ENCODE assay signal across 24 cellular contexts in the genomic region with DNA sequence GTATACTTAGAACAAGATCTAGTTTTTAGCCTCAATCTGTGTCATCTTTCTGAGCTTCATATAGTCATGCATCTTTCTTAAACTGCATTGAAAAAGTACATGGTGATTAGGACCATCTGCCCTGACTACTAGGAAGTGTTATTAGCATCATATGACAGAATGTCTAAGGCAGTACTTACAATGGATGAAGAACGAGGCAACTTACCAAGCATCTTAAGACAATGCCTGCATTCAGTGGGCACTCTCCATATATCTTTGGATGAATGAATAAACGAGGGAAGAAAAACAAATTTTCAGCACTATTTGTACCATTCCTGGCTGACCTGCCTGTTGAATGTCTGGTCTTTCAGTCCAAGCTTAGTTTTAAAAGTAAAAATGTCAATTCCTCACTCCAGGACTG.
"Had no signal": no experiment of that assay in that cellular context is flagged by ENCODE, and none has a peak within 500 bp of the region (broad histone marks: within the 10 kb centered on the region; RNA-seq: fewer than 3 reads in every experiment).

No MANE protein-coding gene starts in this region.

- H3K9me3 ChIP-seq: ascending aorta, MG63 had no signal

- H3K4me3 ChIP-seq: ascending aorta, MG63, SK-N-MC had no signal

- H3K4me1 ChIP-seq: ascending aorta had no signal

- FAIRE-seq: TTC549 had no signal

- H3K27me3 ChIP-seq: ascending aorta, MG63 had no signal

- H3K27ac ChIP-seq: ascending aorta, SK-N-MC had no signal

- H3K36me3 ChIP-seq: ascending aorta, MG63 had no signal

- DNase-seq: activated B cell treated with CpG ODN at 0.5 μM for 24 hours; activated CD4-positive, alpha-beta T cell treated with anti-CD3 and anti-CD28 coated beads for 1 hour; activated CD4-positive, alpha-beta T cell treated with anti-CD3 and anti-CD28 coated beads, Interleukin-2, amount 10 ng/mL, durations not matched to agents 24 days and 14 days; activated CD4-positive, alpha-beta T cell treated with anti-CD3 and anti-CD28 coated beads, Interleukin-2, amount 50 U/mL, for 48 hours; activated CD8-positive, alpha-beta memory T cell treated with anti-CD3 and anti-CD28 coated beads, Interleukin-2, amount 10 ng/mL, durations not matched to agents 7 days and 5 days; activated effector memory CD4-positive, alpha-beta T cell treated with Interleukin-2 at 50 U/mL for 16 hours; activated naive CD4-positive, alpha-beta T cell; activated T-cell treated with anti-CD3 and anti-CD28 coated beads, Interleukin-2, amount 50 U/mL, for 24 hours; MG63; MV-4-11; NCI-H1092 treated with DMSO at 0.1 percent for 48 hours; NCI-H1436; NCI-H1694 treated with DMSO at 0.1 percent for 48 hours; NCI-H2029 treated with DMSO at 0.1 percent for 48 hours; NCI-H345; NCI-H510A treated with DMSO at 0.1 percent for 48 hours; NCI-H748 treated with DMSO at 0.1 percent for 48 hours; SIG-M5; T-cell; T-helper 2 cell; T1000 had no signal
